Comparison of ENCODE assay signal across 29 cellular contexts in genomic region chr15:99108993-99109392, GRCh38. TPM values are rescaled to one million over a fixed set of nuclear protein-coding genes. Genes with fewer than 3 reads are reported as not detected.
DNase-seq lines count a peak whose midpoint lies in the region; ATAC-seq and TF ChIP-seq lines count a peak whose summit lies in the region.
"Had no signal": no experiment of that assay in that cellular context is flagged by ENCODE, and none has a peak within 500 bp of the region (broad histone marks: within the 10 kb centered on the region; RNA-seq: fewer than 3 reads in every experiment).

No MANE protein-coding gene starts in this region.

- H3K9me3 ChIP-seq in right atrium auricular region = no peaks in the 10 kb centered on the region
- no peaks in the 10 kb centered on the region for H3K9me3 ChIP-seq in sigmoid colon
- H3K9me3 ChIP-seq in aorta (ENCODE audit: control insufficient read depth, low read length) = no peaks in the 10 kb centered on the region
- H3K9me3 ChIP-seq: ovary, Peyer's patch, right lobe of liver had no signal

- no peaks in the 10 kb centered on the region for H3K9me3 Mint-ChIP-seq in activated CD8-positive, alpha-beta memory T cell treated with anti-CD3 and anti-CD28 coated beads, Interleukin-2, amount 10 ng/mL, durations not matched to agents 7 days and 5 days (ENCODE audit: low read depth)
- H3K9me3 Mint-ChIP-seq: activated CD4-positive, alpha-beta memory T cell treated with anti-CD3 and anti-CD28 coated beads, Interleukin-2, amount 10 ng/mL, durations not matched to agents 7 days and 5 days; activated naive CD4-positive, alpha-beta T cell treated with anti-CD3 and anti-CD28 coated beads for 36 hours; memory B cell; neural crest cell; T-helper 2 cell treated with Interferon-gamma antibody and Interleukin-4, amounts not matched to agents 5 μg/mL and 100 μg/mL, for 36 hours had no signal

- H3K27me3 ChIP-seq in right atrium auricular region (no peaks in the 10 kb centered on the region), sigmoid colon (no peaks in the 10 kb centered on the region), aorta (ENCODE audit: control insufficient read depth in 1 of 2, insufficient read depth in 2 of 2, low read length in 1 of 2) (no peaks in the 10 kb centered on the region)
- H3K27me3 ChIP-seq: ovary, Peyer's patch, right lobe of liver had no signal

- peak overlapping the region; percentile 92 for H3K27ac ChIP-seq in right atrium auricular region
- H3K27ac ChIP-seq in sigmoid colon = peak overlapping the region; percentile 90 to 100 (median 96)
- peak overlapping the region; percentile 23 to 86 for H3K27ac ChIP-seq in aorta (ENCODE audit: low read depth in 1 of 2, low read length in 2 of 2)
- H3K27ac ChIP-seq: hepatocyte, ovary, right lobe of liver had no signal

- CTCF ChIA-PET in activated CD8-positive, alpha-beta memory T cell treated with anti-CD3 and anti-CD28 coated beads, Interleukin-2, amount 10 ng/mL, durations not matched to agents 7 days and 5 days (lab: Charles Lee) = interaction anchor here (1.0 to 1.8 kb wide), 3 partner anchors 33 to 104 kb away, joined by 4 to 5 read pairs (median 4); no protein-coding TSS in a partner anchor

- intact Hi-C loops in cardiac septum (cut with DNase I) = loop anchor here (10.0 kb wide), 1 partner anchor 626 kb away; the partner anchor contains the start of gene LYSMD4
- intact Hi-C loops in left cardiac atrium (cut with DNase I) = no loop called here
- intact Hi-C loops in sigmoid colon (cut with DNase I) = loop anchor here (5.0 kb wide), 1 partner anchor 33 kb away; no protein-coding TSS in a partner anchor
- intact Hi-C loops in aorta (cut with DNase I) = loop anchor here in 1 of 2 donors (5.0 to 10.0 kb wide), 2 partner anchors 33 to 626 kb away; partner anchors contain the start of gene LYSMD4

- WGBS in sigmoid colon, 2 donors = 95% methylated on average over 5 of the region's 5 CpGs
- WGBS in aorta, 2 donors = 66 to 68% methylated on average over 5 of the region's 5 CpGs

- H3K4me3 Mint-ChIP-seq in activated CD8-positive, alpha-beta memory T cell treated with anti-CD3 and anti-CD28 coated beads, Interleukin-2, amount 10 ng/mL, durations not matched to agents 7 days and 5 days = no peak overlapping the region
- H3K4me3 Mint-ChIP-seq: activated CD4-positive, alpha-beta memory T cell treated with anti-CD3 and anti-CD28 coated beads, Interleukin-2, amount 10 ng/mL, durations not matched to agents 7 days and 5 days; activated naive CD4-positive, alpha-beta T cell treated with anti-CD3 and anti-CD28 coated beads for 36 hours; CD14-positive monocyte; memory B cell; T-helper 2 cell treated with Interferon-gamma antibody and Interleukin-4, amounts not matched to agents 5 μg/mL and 100 μg/mL, for 36 hours had no signal

- peaks cover 39% of the 10 kb centered on the region for H3K27me3 Mint-ChIP-seq in activated CD8-positive, alpha-beta memory T cell treated with anti-CD3 and anti-CD28 coated beads, Interleukin-2, amount 10 ng/mL, durations not matched to agents 7 days and 5 days

- peak overlapping the region in 1 of 2 donors; percentile 85 for H3K4me3 ChIP-seq in right atrium auricular region
- peak overlapping the region; percentile 81 to 87 (median 82) for H3K4me3 ChIP-seq in sigmoid colon
- no peak overlapping the region for H3K4me3 ChIP-seq in aorta (ENCODE audit: low read length in 2 of 2)
- H3K4me3 ChIP-seq: hepatocyte, ovary, right lobe of liver had no signal

- H3K27ac Mint-ChIP-seq in activated CD8-positive, alpha-beta memory T cell treated with anti-CD3 and anti-CD28 coated beads, Interleukin-2, amount 10 ng/mL, durations not matched to agents 7 days and 5 days = no peak overlapping the region
- H3K27ac Mint-ChIP-seq: activated CD4-positive, alpha-beta memory T cell treated with anti-CD3 and anti-CD28 coated beads, Interleukin-2, amount 10 ng/mL, durations not matched to agents 7 days and 5 days; activated naive CD4-positive, alpha-beta T cell treated with anti-CD3 and anti-CD28 coated beads for 36 hours; CD14-positive monocyte; memory B cell; T-helper 2 cell treated with Interferon-gamma antibody and Interleukin-4, amounts not matched to agents 5 μg/mL and 100 μg/mL, for 36 hours had no signal

- DNase-seq in cardiac septum (ENCODE audit: low spot score) = peak; percentile 75
- DNase-seq in left cardiac atrium = no peak
- no peak for DNase-seq in right atrium auricular region (ENCODE audit: low spot score)
- peak; percentile 70 for DNase-seq in sigmoid colon
- no peak for DNase-seq in aorta
- no peak for DNase-seq in activated CD8-positive, alpha-beta memory T cell treated with anti-CD3 and anti-CD28 coated beads, Interleukin-2, amount 10 ng/mL, durations not matched to agents 7 days and 5 days
- DNase-seq: activated CD4-positive, alpha-beta memory T cell treated with anti-CD3 and anti-CD28 coated beads, Interleukin-2, amount 10 ng/mL, durations not matched to agents 7 days and 5 days; activated CD8-positive, alpha-beta memory T cell treated with anti-CD3 and anti-CD28 coated beads, Interleukin-2, amount 50 U/mL, for 48 hours; activated naive CD4-positive, alpha-beta T cell treated with anti-CD3 and anti-CD28 coated beads for 36 hours; DND-41; effector CD8-positive, alpha-beta T cell; GF-D8; NCI-H1417 treated with DMSO at 0.1 percent for 48 hours; NCI-H2081; NCI-H345; NCI-H748 treated with DMSO at 0.1 percent for 48 hours; ovary; Peyer's patch; right lobe of liver; stimulated activated CD4-positive, alpha-beta T cell treated with anti-CD3 and anti-CD28 coated beads, Interleukin-12 subunit alpha, Interleukin-12 subunit beta, amount 100 ng/mL, for 4 hours; stimulated activated CD4-positive, alpha-beta T cell treated with anti-CD3 and anti-CD28 coated beads, Interleukin-4, amount 100 ng/mL, for 1 hour had no signal

- H3K4me1 Mint-ChIP-seq in activated CD8-positive, alpha-beta memory T cell treated with anti-CD3 and anti-CD28 coated beads, Interleukin-2, amount 10 ng/mL, durations not matched to agents 7 days and 5 days = peaks cover 37% of the 10 kb centered on the region
- H3K4me1 Mint-ChIP-seq: memory B cell had no signal

- H3K36me3 ChIP-seq in right atrium auricular region = peaks cover 40% of the 10 kb centered on the region
- H3K36me3 ChIP-seq in sigmoid colon = peaks cover 3 to 51% (median 10%) of the 10 kb centered on the region in 4 donors
- H3K36me3 ChIP-seq in aorta (ENCODE audit: control insufficient read depth in 1 of 2, insufficient read depth in 2 of 2, low read length in 1 of 2) = peaks cover 0 to 3% of the 10 kb centered on the region in 2 donors
- H3K36me3 ChIP-seq: ovary, Peyer's patch, right lobe of liver had no signal

- ATAC-seq in left cardiac atrium (no peak), aorta (ENCODE audit: low FRiP score) (no peak), HG02885 (IDR thresholded peaks at IDR 0.05; ENCODE audit: poor library complexity, unreplicated experiment) (no peak), HG02852 (IDR thresholded peaks at IDR 0.05; ENCODE audit: unreplicated experiment) (no peak)
- ATAC-seq in activated CD8-positive, alpha-beta memory T cell treated with anti-CD3 and anti-CD28 coated beads, Interleukin-2, amount 10 ng/mL, durations not matched to agents 7 days and 5 days = no peak
- ATAC-seq: HCT116, right lobe of liver had no signal

- no peak for TF ChIP-seq EP300 in sigmoid colon (IDR thresholded peaks at IDR 0.05)

- H3K4me1 ChIP-seq in right atrium auricular region (peaks cover 0 to 56% of the 10 kb centered on the region in 2 donors), sigmoid colon (peaks cover 0 to 58% (median 44%) of the 10 kb centered on the region in 4 donors), aorta (ENCODE audit: control insufficient read depth in 1 of 2, insufficient read depth in 2 of 2, low read length in 2 of 2) (peaks cover 3 to 6% of the 10 kb centered on the region in 2 donors)
- H3K4me1 ChIP-seq: right lobe of liver had no signal

- TF ChIP-seq POLR2A in sigmoid colon (IDR thresholded peaks at IDR 0.05) = no peak

- H3K36me3 Mint-ChIP-seq in activated CD8-positive, alpha-beta memory T cell treated with anti-CD3 and anti-CD28 coated beads, Interleukin-2, amount 10 ng/mL, durations not matched to agents 7 days and 5 days = no peaks in the 10 kb centered on the region
- H3K36me3 Mint-ChIP-seq: CD14-positive monocyte, memory B cell had no signal

- no peak for TF ChIP-seq CTCF in right atrium auricular region (IDR thresholded peaks at IDR 0.05)
- no peak for TF ChIP-seq CTCF in sigmoid colon (IDR thresholded peaks at IDR 0.05)

RNA-seq across cellular contexts. Expression of gene SYNM, which starts 4.1 kb away (rescaled TPM):
- total RNA-seq in cardiac septum (395 TPM), left cardiac atrium (100 to 1,000 TPM; 302 to 329 TPM), right atrium auricular region (100 to 1,000 TPM; 211 to 258 TPM), sigmoid colon (1,000 to 10,000 TPM in 3 of 4 donors, 100 to 1,000 TPM in 1; 731 to 1,357 (median 1,117) TPM), aorta (100 to 1,000 TPM in 1 of 2 donors, 10 to 100 TPM in 1; 81.9 to 103 TPM)
- polyA plus RNA-seq in sigmoid colon (10 to 100 TPM in 1 of 3 donors, 1 to 10 TPM in 1, under 1 TPM in 1; 0.69 to 31.9 (median 9.0) TPM), aorta (10 to 100 TPM; 42.6 to 45.7 TPM)
- total RNA-seq in activated CD8-positive, alpha-beta memory T cell treated with anti-CD3 and anti-CD28 coated beads, Interleukin-2, amount 10 ng/mL, durations not matched to agents 7 days and 5 days = 1 to 10 TPM; 1.5 TPM

Comparison
In these comparisons a context has a peak if more than half of its experiments do, and no peak if none do; other contexts are left out.
1. DNase-seq: peak in cardiac septum (single experiment) and sigmoid colon (single experiment); none in left cardiac atrium (single experiment), right atrium auricular region (single experiment), aorta (0 of 2) and activated CD8-positive, alpha-beta memory T cell treated with anti-CD3 and anti-CD28 coated beads, Interleukin-2, amount 10 ng/mL, durations not matched to agents 7 days and 5 days (single experiment).
2. intact Hi-C loops: an anchor here in cardiac septum (10.0 kb wide) and sigmoid colon (5.0 kb wide); none called in left cardiac atrium.
3. H3K4me3 ChIP-seq: peak in sigmoid colon (4 of 4); none in aorta (0 of 2).
4. RNA of gene SYNM, which starts 4.1 kb away (total RNA-seq): 731 to 1,357 TPM in sigmoid colon, 395 TPM in cardiac septum (single experiment), 302 to 329 TPM in left cardiac atrium, 211 to 258 TPM in right atrium auricular region and 81.9 to 103 TPM in aorta; 1.5 TPM in activated CD8-positive, alpha-beta memory T cell treated with anti-CD3 and anti-CD28 coated beads, Interleukin-2, amount 10 ng/mL, durations not matched to agents 7 days and 5 days; every median in the first group is over 10 times any median in the second.
5. Peak in every context shown above with its lines, with median percentiles within 50 percentile points of each other: H3K27ac ChIP-seq.